In genomic region chr15:31347067-31347975, GRCh38 we compare ENCODE assay signal across 8 cellular contexts. TPM values are rescaled to one million over a fixed set of nuclear protein-coding genes. Genes with fewer than 3 reads are reported as not detected.
DNase-seq lines count a peak whose midpoint lies in the region; ATAC-seq, FAIRE-seq and TF ChIP-seq lines count a peak whose summit lies in the region.

No MANE protein-coding gene starts in this region.

- H3K27ac ChIP-seq in mammary epithelial cell (ENCODE audit: insufficient read depth, low read depth, low read length), result no peak overlapping the region

- dilution Hi-C loops in mammary epithelial cell (cut with HindIII; ENCODE audit: low sequenced_read_pairs), result no loop called here

- no peaks in the 10 kb centered on the region for H3K9me3 ChIP-seq in mammary epithelial cell (replicated peaks; ENCODE audit: insufficient read depth, low read length)

- no peak for DNase-seq in CD14-positive monocyte (ENCODE audit: low spot score)
- peak; percentile 89 for DNase-seq in activated naive CD8-positive, alpha-beta T cell treated with anti-CD3 and anti-CD28 coated beads for 36 hours
- DNase-seq in stimulated activated CD4-positive, alpha-beta T cell treated with anti-CD3 and anti-CD28 coated beads, Interleukin-15, amount 100 ng/mL, for 1 hour (ENCODE audit: low read depth in 1 of 2, low spot score in 1 of 2), result peak; percentile 54 to 65
- DNase-seq in NCI-H1417 treated with DMSO at 0.1 percent for 48 hours (lab: John Stamatoyannopoulos, UW), result no peak
- no peak for DNase-seq in GM19239 (ENCODE audit: insufficient read length, low spot score)
- no peak for DNase-seq in mammary epithelial cell

- no peak overlapping the region for H3K9ac ChIP-seq in mammary epithelial cell (ENCODE audit: insufficient read depth, low read length)

- TF ChIP-seq CTCF in CD14-positive monocyte (IDR thresholded peaks at IDR 0.05) (no peak), mammary epithelial cell (conservative IDR thresholded peaks at IDR 0.05 in 1 of 2, IDR thresholded peaks at IDR 0.05 in 1 of 2; ENCODE audit: extremely low read depth in 1 of 2, insufficient read depth in 1 of 2, low read depth in 1 of 2, low read length in 2 of 2) (no peak)

- intact Hi-C loops in CD14-positive monocyte (cut with micrococcal nuclease), result no loop called here
- intact Hi-C loops in mammary epithelial cell (cut with micrococcal nuclease), result no loop called here

- no peaks in the 10 kb centered on the region for H3K9me3 Mint-ChIP-seq in CD14-positive monocyte
- no peaks in the 10 kb centered on the region for H3K9me3 Mint-ChIP-seq in activated naive CD8-positive, alpha-beta T cell treated with anti-CD3 and anti-CD28 coated beads for 36 hours

- H3K36me3 Mint-ChIP-seq in CD14-positive monocyte, result peaks cover 30 to 73% of the 10 kb centered on the region in 2 donors
- H3K36me3 Mint-ChIP-seq in activated naive CD8-positive, alpha-beta T cell treated with anti-CD3 and anti-CD28 coated beads for 36 hours, result peaks cover 61% of the 10 kb centered on the region

- H3K27me3 Mint-ChIP-seq in CD14-positive monocyte (ENCODE audit: low read depth in 3 of 3), result no peaks in the 10 kb centered on the region
- no peaks in the 10 kb centered on the region for H3K27me3 Mint-ChIP-seq in activated naive CD8-positive, alpha-beta T cell treated with anti-CD3 and anti-CD28 coated beads for 36 hours

- H3K27ac Mint-ChIP-seq in CD14-positive monocyte, result peak overlapping the region in 6 of 7 donors; percentile 20 to 80 (median 60)
- peak overlapping the region; percentile 99 for H3K27ac Mint-ChIP-seq in activated naive CD8-positive, alpha-beta T cell treated with anti-CD3 and anti-CD28 coated beads for 36 hours

- no peak for FAIRE-seq in GM19239 (lab: Jason Lieb, UNC)

- H3K4me1 Mint-ChIP-seq in CD14-positive monocyte, result peaks cover 86% of the 10 kb centered on the region
- H3K4me1 Mint-ChIP-seq in activated naive CD8-positive, alpha-beta T cell treated with anti-CD3 and anti-CD28 coated beads for 36 hours, result peaks cover 83% of the 10 kb centered on the region

- peaks cover 4% of the 10 kb centered on the region for H4K20me1 ChIP-seq in mammary epithelial cell (ENCODE audit: insufficient read depth, low read length)

- H3K4me3 ChIP-seq in mammary epithelial cell (replicated peaks in 1 of 3; ENCODE audit: insufficient read depth in 1 of 3, low read depth in 2 of 3, low read length in 3 of 3), result no peak overlapping the region

- no TSS peak for BruUV-seq in mammary epithelial cell (replicated peaks; lab: Mats Ljungman, UMichigan)

- H2AFZ ChIP-seq in mammary epithelial cell (ENCODE audit: low read depth, low read length), result no peak overlapping the region

- no peaks in the 10 kb centered on the region for H3K36me3 ChIP-seq in mammary epithelial cell (ENCODE audit: insufficient read depth, low read length)

- peaks cover 92% of the 10 kb centered on the region for H3K79me2 ChIP-seq in mammary epithelial cell (ENCODE audit: insufficient read depth, low read length)

- CTCF ChIA-PET in mammary epithelial cell (lab: Charles Lee; ENCODE audit: low non-redundant PET), result no interaction called here

- 86% methylated on average over 13 of the region's 14 CpGs for WGBS in mammary epithelial cell (ENCODE audit: low coverage, missing lambda C conversion rate)

- no peak overlapping the region for H3K4me2 ChIP-seq in mammary epithelial cell (ENCODE audit: insufficient read depth, low read depth, low read length)

- H3K4me1 ChIP-seq in mammary epithelial cell (ENCODE audit: insufficient read depth, low read length), result peaks cover 43% of the 10 kb centered on the region

- in situ Hi-C loops in mammary epithelial cell (cut with MboI; ENCODE audit: low sequenced_read_pairs in 2 of 2), result no loop called here

- peak; percentile 80 to 81 for ATAC-seq in activated CD4-positive, CD25-positive, alpha-beta regulatory T cell treated with anti-CD3 and anti-CD28 coated beads, Interleukin-2, amount 50 U/mL, for 24 hours
- no peak for ATAC-seq in GM21367 (IDR thresholded peaks at IDR 0.05; ENCODE audit: unreplicated experiment)

- H3K4me3 Mint-ChIP-seq in CD14-positive monocyte, result no peak overlapping the region
- H3K4me3 Mint-ChIP-seq in activated naive CD8-positive, alpha-beta T cell treated with anti-CD3 and anti-CD28 coated beads for 36 hours, result peak overlapping the region; percentile 97

- H3K27me3 ChIP-seq in mammary epithelial cell (ENCODE audit: insufficient read depth, low read length), result no peaks in the 10 kb centered on the region

RNA-seq across cellular contexts. Expression of gene KLF13, which starts 20.7 kb away (rescaled TPM):
- 10 to 100 TPM; 22.5 to 28.0 TPM for polyA plus RNA-seq in CD14-positive monocyte
- 100 to 1,000 TPM; 110 to 111 TPM for total RNA-seq in activated naive CD8-positive, alpha-beta T cell treated with anti-CD3 and anti-CD28 coated beads for 36 hours
- 10 to 100 TPM; 49.8 to 62.3 TPM for total RNA-seq in mammary epithelial cell
- polyA plus RNA-seq in mammary epithelial cell, result 25.1 TPM
- polyA minus RNA-seq in mammary epithelial cell, result 40.5 TPM

Comparison
In these comparisons a context has a peak if more than half of its experiments do, and no peak if none do; other contexts are left out.
1. DNase-seq: peak in activated naive CD8-positive, alpha-beta T cell treated with anti-CD3 and anti-CD28 coated beads for 36 hours (single experiment) and stimulated activated CD4-positive, alpha-beta T cell treated with anti-CD3 and anti-CD28 coated beads, Interleukin-15, amount 100 ng/mL, for 1 hour (2 of 2); none in CD14-positive monocyte (single experiment), NCI-H1417 treated with DMSO at 0.1 percent for 48 hours (single experiment), GM19239 (single experiment) and mammary epithelial cell (single experiment).